1 cellular context compared by ENCODE assay signal in genomic region chr5:17217421-17218352, GRCh38.
TF ChIP-seq lines count a peak whose summit lies in the region.

Gene BASP1 (plus strand): TSS chr5:17217631. CDS start chr5:17275217, 57,586 bp downstream.

TF ChIP-seq in H1, 55 proteins besides CTCF, POLR2A, EP300 and RAD21 (continued from another document):
- TF ChIP-seq CHD7 (IDR thresholded peaks at IDR 0.05; ENCODE audit: insufficient replicate concordance, low read length), result no peak
- peak; percentile 29; the same call in 1 of the 2 replicates for TF ChIP-seq POLR2AphosphoS5 (IDR thresholded peaks at IDR 0.05; ENCODE audit: low read depth, low read length)
- peak; percentile 26 for TF ChIP-seq TAF7 (optimal IDR thresholded peaks at IDR 0.05; ENCODE audit: borderline replicate concordance, low read depth, low read length)
- TF ChIP-seq KDM1A (IDR thresholded peaks at IDR 0.05; ENCODE audit: borderline replicate concordance, low read length), result no peak
- TF ChIP-seq BCL11A (IDR thresholded peaks at IDR 0.05; ENCODE audit: low read depth in 2 of 2, low read length in 2 of 2), result no peak
- TF ChIP-seq ATF2 (IDR thresholded peaks at IDR 0.05; ENCODE audit: low read length), result no peak
- TF ChIP-seq RNF2 (IDR thresholded peaks at IDR 0.05; ENCODE audit: borderline replicate concordance, low read depth, low read length, missing control alignments, poor library complexity, severe bottlenecking), result no peak
- no peak for TF ChIP-seq JUND (IDR thresholded peaks at IDR 0.05; ENCODE audit: low read length)
- 0 out of 2 replicates have a peak, but pooled peaks have one; percentile 11 for TF ChIP-seq SUZ12 (IDR thresholded peaks at IDR 0.05; ENCODE audit: low read length)
- peak; percentile 5 for TF ChIP-seq KDM4A (IDR thresholded peaks at IDR 0.05; ENCODE audit: low read depth, low read length, severe bottlenecking)
- TF ChIP-seq PHF8 (conservative IDR thresholded peaks at IDR 0.05; ENCODE audit: low read depth, low read length), result peak; percentile 40; the same call in 1 of the 2 replicates
- TF ChIP-seq POU5F1 (IDR thresholded peaks at IDR 0.05; ENCODE audit: low read depth, low read length), result no peak
- no peak for TF ChIP-seq BRCA1 (IDR thresholded peaks at IDR 0.05; ENCODE audit: low read depth, low read length)
- TF ChIP-seq RXRA (IDR thresholded peaks at IDR 0.05; ENCODE audit: insufficient read depth, low read depth, low read length), result no peak
- no peak for TF ChIP-seq CBX8 (IDR thresholded peaks at IDR 0.05; ENCODE audit: borderline replicate concordance, low read depth, low read length)
- no peak for TF ChIP-seq MAFK (IDR thresholded peaks at IDR 0.05; ENCODE audit: low read depth, low read length)
- no peak for TF ChIP-seq EGR1 (IDR thresholded peaks at IDR 0.05; ENCODE audit: borderline replicate concordance, low read depth, low read length)
- TF ChIP-seq NANOG (IDR thresholded peaks at IDR 0.05; ENCODE audit: insufficient read depth, low read depth, low read length, poor library complexity, severe bottlenecking), result no peak
- TF ChIP-seq CHD1 (IDR thresholded peaks at IDR 0.05; ENCODE audit: low read depth, low read length), result no peak
- no peak for TF ChIP-seq USF2 (IDR thresholded peaks at IDR 0.05; ENCODE audit: low read length)
- no peak for TF ChIP-seq ZNF274 (IDR thresholded peaks at IDR 0.05; ENCODE audit: borderline replicate concordance, extremely low read depth, low read length)
- TF ChIP-seq RFX5 (IDR thresholded peaks at IDR 0.05; ENCODE audit: borderline replicate concordance, low read depth, low read length), result no peak
- TF ChIP-seq CBX5 (IDR thresholded peaks at IDR 0.05; ENCODE audit: low read depth, low read length), result no peak
- peak; percentile 52; the same call in 1 of the 2 replicates for TF ChIP-seq MAX (IDR thresholded peaks at IDR 0.05)
